Comparison of ENCODE assay signal across 8 cellular contexts in the genomic region with DNA sequence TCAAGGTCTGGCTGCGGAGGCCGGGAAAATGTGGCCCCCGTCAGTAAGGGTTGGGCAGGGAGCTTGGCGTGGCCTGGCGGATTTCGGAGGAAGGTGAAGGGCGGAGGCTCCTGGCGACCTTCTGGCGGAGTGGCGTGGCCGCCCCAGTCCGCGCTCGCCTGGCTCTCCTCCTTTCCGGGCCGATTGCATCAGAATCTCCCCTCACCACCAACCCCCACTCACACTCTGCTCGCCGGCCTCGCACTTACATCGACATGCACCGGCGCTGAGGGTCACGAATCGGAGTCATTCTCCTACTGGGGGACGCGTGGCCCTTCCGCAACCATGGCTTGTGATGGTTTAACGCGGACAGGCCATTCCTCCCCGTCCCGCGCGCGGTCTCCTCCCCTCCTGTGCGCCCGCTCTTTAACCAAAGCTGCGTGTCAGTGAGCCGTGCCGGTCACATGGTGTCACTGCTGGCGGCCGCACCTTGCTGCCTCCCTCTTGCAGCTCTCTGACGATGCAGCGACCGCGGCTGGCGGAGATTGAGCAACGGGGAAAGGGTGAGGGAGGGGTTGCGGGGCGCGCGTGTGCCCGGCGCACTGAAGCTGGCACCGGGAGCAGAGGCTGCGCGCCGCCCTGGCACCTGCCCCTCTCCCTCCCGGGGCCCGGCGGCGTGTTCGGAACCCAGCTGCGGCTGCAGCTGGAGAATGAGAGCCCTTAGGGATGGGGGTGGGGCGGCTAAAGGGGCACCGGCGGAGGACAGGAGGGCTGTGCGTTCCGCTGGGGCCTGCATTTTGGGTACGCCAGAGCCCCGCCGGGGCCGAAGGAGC. TPM values are rescaled to one million over a fixed set of nuclear protein-coding genes. Genes with fewer than 3 reads are reported as not detected.
DNase-seq lines count a peak whose midpoint lies in the region; ATAC-seq, FAIRE-seq and TF ChIP-seq lines count a peak whose summit lies in the region.

A gene (minus strand): TSS at position 427 of the 812 bp plus-strand sequence. CDS start 29,243 bp downstream, outside the sequence.

- H4K20me1 ChIP-seq in GM12878 (ENCODE audit: control insufficient read depth, insufficient read depth) = no peaks in the 10 kb centered on the region; the same call in 1 of the 2 replicates

- H3K4me3 ChIP-seq in GM12878 = peak within 1 kb of the TSS; percentile 82
- H3K4me3 ChIP-seq in iPS-18a (ENCODE audit: low read length) = peak within 1 kb of the TSS; percentile 96
- peak within 1 kb of the TSS; percentile 95 for H3K4me3 ChIP-seq in skeletal muscle satellite cell (ENCODE audit: low read length)

- intact Hi-C loops in GM12878 (cut with micrococcal nuclease; ENCODE audit: unreplicated experiment) = loop anchor here (2.0 to 10.0 kb wide), 6 partner anchors 104 to 1436 kb away; a partner anchor contains a TSS

- H3K79me2 ChIP-seq in GM12878 (ENCODE audit: control insufficient read depth, insufficient read depth, low read length) = peaks cover 68% of the 10 kb centered on the region

- under 1% methylated on average over 72 of the region's 72 CpGs for WGBS in GM12878 (ENCODE audit: insufficient coverage, insufficient replicate concordance, low lambda C conversion rate, missing lambda C conversion rate)

- FAIRE-seq in GM12878 (lab: Jason Lieb, UNC) = no peak

- TF ChIP-seq CTCF in GM12878 (IDR thresholded peaks at IDR 0.05 in 2 of 3, conservative IDR thresholded peaks at IDR 0.05 in 1 of 3; ENCODE audit: control insufficient read depth in 2 of 3, extremely low read depth in 1 of 3, insufficient read depth in 1 of 3, low read depth in 3 of 3, low read length in 3 of 3) = peak in 1 of 3 experiments; percentile 11; a peak in 2 of 6 replicates

- ATAC-seq in HG02840 (IDR thresholded peaks at IDR 0.05; ENCODE audit: low FRiP score, unreplicated experiment) (peak; percentile 67), GM12878 (peak; percentile 75)

- DNase-seq in NCI-H1436 treated with DMSO at 0.1 percent for 48 hours (lab: John Stamatoyannopoulos, UW) (peak; percentile 49), T-helper 22 cell (ENCODE audit: low read depth) (peak; percentile 84), GM12878 (ENCODE audit: low read depth, low spot score) (no peak), OCI-M1 (lab: John Stamatoyannopoulos, UW) (no peak)

- SMC1A ChIA-PET in GM12878 (lab: Charles Lee; ENCODE audit: uncharacterized antibody, unreplicated experiment) = interaction anchor here (0.6 to 4.6 kb wide), 21 partner anchors 9 to 389 kb away, joined by 3 to 42 read pairs (median 4); no protein-coding TSS in a partner anchor

- H3K9me3 ChIP-seq in GM12878 (replicated peaks; ENCODE audit: control insufficient read depth, insufficient read depth, low read length) = no peaks in the 10 kb centered on the region
- no peaks in the 10 kb centered on the region for H3K9me3 ChIP-seq in iPS-18a (ENCODE audit: control insufficient read depth, low read depth, low read length)
- H3K9me3 ChIP-seq in skeletal muscle satellite cell (replicated peaks; ENCODE audit: low read length) = no peaks in the 10 kb centered on the region

- no peaks in the 10 kb centered on the region for H3K27me3 ChIP-seq in GM12878 (replicated peaks in 1 of 2; ENCODE audit: control insufficient read depth in 2 of 2, insufficient read depth in 2 of 2, low read length in 1 of 2)
- H3K27me3 ChIP-seq in iPS-18a (ENCODE audit: control insufficient read depth, insufficient read depth, low read length) = no peaks in the 10 kb centered on the region
- no peaks in the 10 kb centered on the region for H3K27me3 ChIP-seq in skeletal muscle satellite cell (ENCODE audit: control insufficient read depth, insufficient read depth, low read length)

- H3K4me1 ChIP-seq in GM12878 (ENCODE audit: control insufficient read depth, insufficient read depth, low read length) = peaks cover 8% of the 10 kb centered on the region; the same call in 1 of the 2 replicates
- peaks cover 35% of the 10 kb centered on the region for H3K4me1 ChIP-seq in iPS-18a (ENCODE audit: control insufficient read depth, low read depth, low read length)
- peaks cover 31% of the 10 kb centered on the region for H3K4me1 ChIP-seq in skeletal muscle satellite cell (ENCODE audit: control insufficient read depth, insufficient read depth, low read length)

- H3K4me2 ChIP-seq in GM12878 (ENCODE audit: control insufficient read depth, insufficient read depth) (peak within 1 kb of the TSS; percentile 96), skeletal muscle satellite cell (ENCODE audit: low read length) (peak within 1 kb of the TSS; percentile 85)

- H3K9ac ChIP-seq in GM12878 (ENCODE audit: control insufficient read depth, insufficient read depth, low read length) (peak within 1 kb of the TSS; percentile 97), iPS-18a (ENCODE audit: low read length) (peak within 1 kb of the TSS; percentile 99), skeletal muscle satellite cell (ENCODE audit: low read depth, low read length) (peak within 1 kb of the TSS; percentile 95)

- H3K36me3 ChIP-seq in GM12878 (ENCODE audit: control insufficient read depth in 2 of 2, insufficient read depth in 2 of 2, low read length in 1 of 2) = 0 out of 4 replicates have a peak, but pooled peaks cover 0 to 4% of the 10 kb centered on the region in 2 experiments
- no peaks in the 10 kb centered on the region for H3K36me3 ChIP-seq in iPS-18a (ENCODE audit: control insufficient read depth, low read depth, low read length)
- H3K36me3 ChIP-seq in skeletal muscle satellite cell (ENCODE audit: insufficient read depth, low read length) = no peaks in the 10 kb centered on the region

- TSS peak; percentile 65 for BruUV-seq in GM12878 (replicated peaks; lab: Mats Ljungman, UMichigan)

- TF ChIP-seq RAD21 in GM12878 (IDR thresholded peaks at IDR 0.05; ENCODE audit: insufficient read depth, low read depth, low read length) = peak; percentile 31; the same call in 1 of the 2 replicates

- TF ChIP-seq POLR2A in GM15510 (IDR thresholded peaks at IDR 0.05; ENCODE audit: borderline replicate concordance, extremely low read depth, insufficient read length) (peak; percentile 73), GM12878 (IDR thresholded peaks at IDR 0.05; ENCODE audit: low read depth, low read length) (peak; percentile 97)

- peak within 1 kb of the TSS; percentile 81 for H2AFZ ChIP-seq in GM12878 (ENCODE audit: control insufficient read depth, low read depth, low read length)

- H3K27ac ChIP-seq in GM12878 (ENCODE audit: control insufficient read depth, insufficient read depth) (peak within 1 kb of the TSS; percentile 95), iPS-18a (ENCODE audit: low read length) (peak within 1 kb of the TSS; percentile 94)

- RAD21 ChIA-PET in GM12878 (lab: Charles Lee; ENCODE audit: unreplicated experiment) = interaction anchor here (0.9 to 4.2 kb wide), 15 partner anchors 31 to 393 kb away, joined by 3 to 60 read pairs (median 6); a partner anchor contains a TSS

- in situ Hi-C loops in GM12878 (cut with MboI) = loop anchor here (5.0 kb wide), 1 partner anchor 98 kb away; no protein-coding TSS in a partner anchor

- no peak; a peak in 1 of 4 replicates for TF ChIP-seq EP300 in GM12878 (IDR thresholded peaks at IDR 0.05; ENCODE audit: borderline replicate concordance in 1 of 2, control insufficient read depth in 1 of 2, low read depth in 2 of 2, low read length in 2 of 2)

- CTCF ChIA-PET in GM12878 (lab: Yijun Ruan, JAX) = interaction anchor here (0.6 to 6.2 kb wide), 10 partner anchors 33 to 144 kb away, joined by 3 to 45 read pairs (median 5); no protein-coding TSS in a partner anchor

- POLR2A ChIA-PET in GM12878 (lab: Charles Lee) = interaction anchor here (0.6 to 3.8 kb wide), 21 partner anchors 36 to 948 kb away, joined by 3 to 30 read pairs (median 3); no protein-coding TSS in a partner anchor

TF ChIP-seq in GM12878, 131 proteins besides CTCF, POLR2A, EP300 and RAD21 (continues in another document):
- TF ChIP-seq CHD1 (IDR thresholded peaks at IDR 0.05; ENCODE audit: low read depth, low read length) (no peak), TCF12 (IDR thresholded peaks at IDR 0.05; ENCODE audit: low read depth, low read length) (peak; percentile 6; the same call in 1 of the 2 replicates), ZNF274 (IDR thresholded peaks at IDR 0.05; ENCODE audit: insufficient read depth, insufficient read length) (no peak), MYC (IDR thresholded peaks at IDR 0.05; ENCODE audit: insufficient read depth, insufficient read length, insufficient replicate concordance, low read length, severe bottlenecking) (peak; percentile 94), SUZ12 (IDR thresholded peaks at IDR 0.05; ENCODE audit: unreplicated experiment) (no peak)

RNA-seq across cellular contexts. Expression of the gene that starts here (rescaled TPM):
- 764 and 791 TPM in 2 replicates for total RNA-seq in GM12878 (2013; cell fraction: nucleolus; rRNA removed)
- 144 and 159 TPM in 2 replicates for total RNA-seq in GM12878 (2014; rRNA removed)
- 150 and 152 TPM in 2 replicates for total RNA-seq in GM12878 (2014; rRNA removed; fragmentation: Illumina TruSeq; extraction: Trizol)
- total RNA-seq in GM12878 (2021) = 148 and 152 TPM in 2 replicates
- 37.5 TPM for polyA plus RNA-seq in GM12878 (2011; ENCODE audit: low read depth)
- 191 and 248 TPM in 2 replicates for polyA plus RNA-seq in GM12878 (2011; rRNA removed)
- polyA plus RNA-seq in GM12878 (2011; cell fraction: cytosol; rRNA removed) = 74.6 and 85.1 TPM in 2 replicates
- polyA plus RNA-seq in GM12878 (2011; cell fraction: nucleus; rRNA removed) = 156 and 168 TPM in 2 replicates
- polyA plus RNA-seq in GM12878 (2012) = 57.2 and 59.9 TPM in 2 replicates
- 140 and 164 TPM in 2 replicates for polyA plus RNA-seq in GM12878 (2014; fragmentation: Illumina TruSeq; extraction: Trizol)
- polyA plus RNA-seq in GM12878 (2014; fragmentation: Nextera tagmentation; extraction: Ambion mirVana) = 10 to 100 TPM; 38.1 to 64.0 TPM
- 74.3 and 82.1 TPM in 2 replicates for polyA plus RNA-seq in GM12878 (2014; rRNA removed)
- polyA plus RNA-seq in GM12878 (2016; fragmentation: Nextera tagmentation; extraction: Ambion mirVana) = 100 to 1,000 TPM; 143 to 151 TPM
- 281 and 408 TPM in 2 replicates for polyA minus RNA-seq in GM12878 (2011; rRNA and poly(A)+ RNA removed)
- 103 and 111 TPM in 2 replicates for polyA minus RNA-seq in GM12878 (2011; cell fraction: cytosol; rRNA and poly(A)+ RNA removed)
- 212 and 317 TPM in 2 replicates for polyA minus RNA-seq in GM12878 (2011; cell fraction: nucleus; rRNA and poly(A)+ RNA removed)
- total RNA-seq in skeletal muscle satellite cell (2012; rRNA removed) = 30.6 and 65.1 TPM in 2 replicates

Comparison
In these comparisons a context has a peak if more than half of its experiments do, and no peak if none do; other contexts are left out.
1. DNase-seq: peak in NCI-H1436 treated with DMSO at 0.1 percent for 48 hours (single experiment) and T-helper 22 cell (single experiment); none in GM12878 (single experiment) and OCI-M1 (single experiment).
2. Peak in every context shown above with its lines, with median percentiles within 50 percentile points of each other: H3K4me3 ChIP-seq and H3K9ac ChIP-seq.